In genomic region chr11:63906585-63906984, GRCh38 we compare ENCODE assay signal across 1 cellular context.
A peak's percentile ranks its signal among the peaks of the same experiment; 100 is the strongest.
TF ChIP-seq lines count a peak whose summit lies in the region.

No MANE protein-coding gene starts in this region.

TF ChIP-seq in HepG2, 621 proteins besides CTCF, POLR2A, EP300 and RAD21:
- peak; percentile 36 for TF ChIP-seq STAG1 (CRISPR knock-in tag; IDR thresholded peaks at IDR 0.05)
- no peak for TF ChIP-seq ZNF331 (CRISPR knock-in tag; IDR thresholded peaks at IDR 0.05)
- peak; percentile 96 for TF ChIP-seq ZSCAN25 (CRISPR knock-in tag; IDR thresholded peaks at IDR 0.05)
- peak; percentile 10; the same call in 1 of the 2 replicates for TF ChIP-seq SMC3 (IDR thresholded peaks at IDR 0.05; ENCODE audit: low read length)
